9 cellular contexts compared by ENCODE assay signal in genomic region chr19:17447704-17448189, GRCh38. TPM values are rescaled to one million over a fixed set of nuclear protein-coding genes. Genes with fewer than 3 reads are reported as not detected.
A peak's percentile ranks its signal among the peaks of the same experiment; 100 is the strongest.
DNase-seq lines count a peak whose midpoint lies in the region; ATAC-seq and TF ChIP-seq lines count a peak whose summit lies in the region.
"Had no signal": no experiment of that assay in that cellular context is flagged by ENCODE, and none has a peak within 500 bp of the region (broad histone marks: within the 10 kb centered on the region; RNA-seq: fewer than 3 reads in every experiment).

No MANE protein-coding gene starts in this region.

- peaks cover 25% of the 10 kb centered on the region for H3K27me3 ChIP-seq in skeletal muscle satellite cell (ENCODE audit: control insufficient read depth, insufficient read depth, low read length)

- peaks cover 11% of the 10 kb centered on the region for H3K4me1 Mint-ChIP-seq in activated CD4-positive, alpha-beta T cell treated with anti-CD3 and anti-CD28 coated beads, Interleukin-2, amount 10 ng/mL, durations not matched to agents 24 days and 14 days

- H3K36me3 Mint-ChIP-seq in activated CD4-positive, alpha-beta T cell treated with anti-CD3 and anti-CD28 coated beads, Interleukin-2, amount 10 ng/mL, durations not matched to agents 24 days and 14 days (ENCODE audit: low read depth): peaks cover 3% of the 10 kb centered on the region

- no peaks in the 10 kb centered on the region for H3K4me1 ChIP-seq in skeletal muscle satellite cell (ENCODE audit: control insufficient read depth, insufficient read depth, low read length)

- ATAC-seq in SK-N-SH treated with all-trans-retinoic acid at 6 μM for 48 hours: peak; percentile 26
- no peak for ATAC-seq in HG03354 (IDR thresholded peaks at IDR 0.05; ENCODE audit: poor library complexity, severe bottlenecking, unreplicated experiment)
- ATAC-seq in HG02981 (IDR thresholded peaks at IDR 0.05; ENCODE audit: unreplicated experiment): no peak

- peak overlapping the region; percentile 29 for H3K4me3 ChIP-seq in iPS-11a (ENCODE audit: low read depth, low read length)
- H3K4me3 ChIP-seq in skeletal muscle satellite cell (ENCODE audit: low read length): peak overlapping the region; percentile 59

- DNase-seq in activated CD4-positive, alpha-beta T cell treated with anti-CD3 and anti-CD28 coated beads, Interleukin-2, amount 10 ng/mL, durations not matched to agents 24 days and 14 days: no peak
- DNase-seq in activated CD4-positive, alpha-beta T cell treated with anti-CD3 and anti-CD28 coated beads for 1 hour: no peak
- no peak for DNase-seq in midbrain (lab: John Stamatoyannopoulos, UW)

- H3K27ac Mint-ChIP-seq in activated CD4-positive, alpha-beta T cell treated with anti-CD3 and anti-CD28 coated beads, Interleukin-2, amount 10 ng/mL, durations not matched to agents 24 days and 14 days: no peak overlapping the region

- no peaks in the 10 kb centered on the region for H3K36me3 ChIP-seq in skeletal muscle satellite cell (ENCODE audit: insufficient read depth, low read length)

- H3K27me3 Mint-ChIP-seq in activated CD4-positive, alpha-beta T cell treated with anti-CD3 and anti-CD28 coated beads, Interleukin-2, amount 10 ng/mL, durations not matched to agents 24 days and 14 days: peaks cover 12% of the 10 kb centered on the region

- intact Hi-C loops in activated CD4-positive, alpha-beta T cell treated with anti-CD3 and anti-CD28 coated beads, Interleukin-2, amount 10 ng/mL, durations not matched to agents 24 days and 14 days (cut with micrococcal nuclease): no loop called here

- peak overlapping the region; percentile 35 for H3K4me3 Mint-ChIP-seq in activated CD4-positive, alpha-beta T cell treated with anti-CD3 and anti-CD28 coated beads, Interleukin-2, amount 10 ng/mL, durations not matched to agents 24 days and 14 days

- H3K9me3 ChIP-seq in skeletal muscle satellite cell (replicated peaks; ENCODE audit: low read length): no peaks in the 10 kb centered on the region

- H3K9ac ChIP-seq in skeletal muscle satellite cell (ENCODE audit: low read depth, low read length): no peak overlapping the region

- H3K4me2 ChIP-seq in skeletal muscle satellite cell (ENCODE audit: low read length): peak overlapping the region; percentile 74

- H3K9me3 Mint-ChIP-seq in activated CD4-positive, alpha-beta T cell treated with anti-CD3 and anti-CD28 coated beads, Interleukin-2, amount 10 ng/mL, durations not matched to agents 24 days and 14 days: peaks cover 3% of the 10 kb centered on the region

TF ChIP-seq in SK-N-SH treated with all-trans-retinoic acid at 6 μM for 48 hours, 23 proteins besides CTCF, POLR2A, EP300 and RAD21:
- TF ChIP-seq ZNF70 (CRISPR knock-in tag; IDR thresholded peaks at IDR 0.05): no peak

RNA-seq across cellular contexts. Expression of gene TMEM221, which starts 0.7 kb away (rescaled TPM):
- total RNA-seq in activated CD4-positive, alpha-beta T cell treated with anti-CD3 and anti-CD28 coated beads, Interleukin-2, amount 10 ng/mL, durations not matched to agents 24 days and 14 days: not detected in 2 replicates
- not detected in 2 replicates for total RNA-seq in skeletal muscle satellite cell (2012; rRNA removed)

RNA-seq across cellular contexts. Expression of gene NXNL1, which starts 13.0 kb away (rescaled TPM):
- not detected in 2 replicates for total RNA-seq in activated CD4-positive, alpha-beta T cell treated with anti-CD3 and anti-CD28 coated beads, Interleukin-2, amount 10 ng/mL, durations not matched to agents 24 days and 14 days
- total RNA-seq in skeletal muscle satellite cell (2012; rRNA removed): not detected in 2 replicates
- total RNA-seq: mucosa of gallbladder had no signal

RNA-seq across cellular contexts. Expression of gene SLC27A1, which starts 22.6 kb away (rescaled TPM):
- total RNA-seq in activated CD4-positive, alpha-beta T cell treated with anti-CD3 and anti-CD28 coated beads, Interleukin-2, amount 10 ng/mL, durations not matched to agents 24 days and 14 days: 1.8 and 2.5 TPM in 2 replicates
- 8.7 and 9.9 TPM in 2 replicates for total RNA-seq in skeletal muscle satellite cell (2012; rRNA removed)

RNA-seq across cellular contexts. Expression of gene MVB12A, which starts 27.9 kb away (rescaled TPM):
- total RNA-seq in activated CD4-positive, alpha-beta T cell treated with anti-CD3 and anti-CD28 coated beads, Interleukin-2, amount 10 ng/mL, durations not matched to agents 24 days and 14 days: 40.3 and 45.8 TPM in 2 replicates
- 42.2 and 44.4 TPM in 2 replicates for total RNA-seq in skeletal muscle satellite cell (2012; rRNA removed)

RNA-seq across cellular contexts. Expression of gene BST2, which starts 42.3 kb away (rescaled TPM):
- total RNA-seq in activated CD4-positive, alpha-beta T cell treated with anti-CD3 and anti-CD28 coated beads, Interleukin-2, amount 10 ng/mL, durations not matched to agents 24 days and 14 days: 151 and 153 TPM in 2 replicates
- 0.44 TPM in 1 of 2 replicates, not detected in the other for total RNA-seq in skeletal muscle satellite cell (2012; rRNA removed)
